Comparison of ENCODE assay signal across 9 cellular contexts in the genomic region with DNA sequence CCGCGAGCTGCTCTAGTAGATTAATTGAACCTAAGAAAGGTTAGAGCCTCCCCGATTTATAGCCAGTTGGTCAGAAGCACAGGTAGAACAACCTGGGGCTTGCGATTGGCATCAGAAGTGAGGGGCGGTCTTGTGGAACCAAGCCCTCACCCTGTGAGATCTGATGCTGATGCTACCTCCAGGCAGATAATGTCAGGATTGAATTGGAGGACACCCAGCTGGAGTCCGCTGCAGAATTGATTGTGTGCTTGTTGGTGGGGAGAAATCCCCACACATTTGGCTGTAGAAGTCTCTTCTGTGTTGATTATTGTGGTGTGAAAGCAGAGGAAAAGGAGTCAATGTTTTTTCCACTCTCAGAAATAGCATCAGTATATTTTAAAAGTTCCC. TPM values are rescaled to one million over a fixed set of nuclear protein-coding genes. Genes with fewer than 3 reads are reported as not detected.
DNase-seq lines count a peak whose midpoint lies in the region; ATAC-seq lines count a peak whose summit lies in the region.
"Had no signal": no experiment of that assay in that cellular context is flagged by ENCODE, and none has a peak within 500 bp of the region (broad histone marks: within the 10 kb centered on the region; RNA-seq: fewer than 3 reads in every experiment).

No MANE protein-coding gene starts in this region.

- peaks cover 40% of the 10 kb centered on the region for H3K36me3 Mint-ChIP-seq in activated naive CD8-positive, alpha-beta T cell treated with anti-CD3 and anti-CD28 coated beads for 36 hours
- peaks cover 52% of the 10 kb centered on the region for H3K36me3 Mint-ChIP-seq in stimulated activated memory B cell treated with anti-CD40 and anti-IgM and Interleukin-4, amounts not matched to agents 10 μg/mL and 1 μg/mL and 100 μg/mL, for 72 hours

- H3K9ac ChIP-seq in HUES6 (ENCODE audit: low read length): no peak overlapping the region

- no peaks in the 10 kb centered on the region for H3K27me3 Mint-ChIP-seq in activated naive CD8-positive, alpha-beta T cell treated with anti-CD3 and anti-CD28 coated beads for 36 hours
- no peaks in the 10 kb centered on the region for H3K27me3 Mint-ChIP-seq in stimulated activated memory B cell treated with anti-CD40 and anti-IgM and Interleukin-4, amounts not matched to agents 10 μg/mL and 1 μg/mL and 100 μg/mL, for 72 hours

- H3K4me1 Mint-ChIP-seq in activated naive CD8-positive, alpha-beta T cell treated with anti-CD3 and anti-CD28 coated beads for 36 hours: peaks cover 35% of the 10 kb centered on the region
- peaks cover 60% of the 10 kb centered on the region for H3K4me1 Mint-ChIP-seq in stimulated activated memory B cell treated with anti-CD40 and anti-IgM and Interleukin-4, amounts not matched to agents 10 μg/mL and 1 μg/mL and 100 μg/mL, for 72 hours

- no peak overlapping the region for H3K4me3 Mint-ChIP-seq in activated naive CD8-positive, alpha-beta T cell treated with anti-CD3 and anti-CD28 coated beads for 36 hours
- no peak overlapping the region for H3K4me3 Mint-ChIP-seq in stimulated activated memory B cell treated with anti-CD40 and anti-IgM and Interleukin-4, amounts not matched to agents 10 μg/mL and 1 μg/mL and 100 μg/mL, for 72 hours

- no peak for DNase-seq in activated naive CD8-positive, alpha-beta T cell treated with anti-CD3 and anti-CD28 coated beads for 36 hours
- peak; percentile 42 for DNase-seq in left lobe of liver (ENCODE audit: low spot score)
- DNase-seq in stimulated activated CD4-positive, alpha-beta T cell treated with anti-CD3 and anti-CD28 coated beads, Interleukin-15, amount 100 ng/mL, for 24 hours: no peak
- no peak for DNase-seq in KG1 (lab: John Stamatoyannopoulos, UW)
- no peak for DNase-seq in effector CD4-positive, alpha-beta T cell
- DNase-seq in AG08395 (ENCODE audit: low spot score): no peak
- DNase-seq: NCI-H2081 treated with DMSO at 0.1 percent for 48 hours had no signal

- peak overlapping the region; percentile 47 for H3K27ac Mint-ChIP-seq in activated naive CD8-positive, alpha-beta T cell treated with anti-CD3 and anti-CD28 coated beads for 36 hours
- peak overlapping the region; percentile 91 for H3K27ac Mint-ChIP-seq in stimulated activated memory B cell treated with anti-CD40 and anti-IgM and Interleukin-4, amounts not matched to agents 10 μg/mL and 1 μg/mL and 100 μg/mL, for 72 hours

- H3K27ac ChIP-seq in HUES6 (ENCODE audit: low read depth, low read length): 0 out of 2 replicates have a peak overlapping the region, but pooled peaks have one; percentile 1

- peak; percentile 24 for ATAC-seq in left lobe of liver
- ATAC-seq in stimulated activated memory B cell treated with anti-CD40 and anti-IgM and Interleukin-4, amounts not matched to agents 10 μg/mL and 1 μg/mL and 100 μg/mL, for 72 hours: no peak

- no peaks in the 10 kb centered on the region for H3K9me3 ChIP-seq in HUES6 (ENCODE audit: control insufficient read depth, insufficient read depth, low read depth, low read length)

- no peaks in the 10 kb centered on the region for H3K9me3 Mint-ChIP-seq in activated naive CD8-positive, alpha-beta T cell treated with anti-CD3 and anti-CD28 coated beads for 36 hours
- no peaks in the 10 kb centered on the region for H3K9me3 Mint-ChIP-seq in stimulated activated memory B cell treated with anti-CD40 and anti-IgM and Interleukin-4, amounts not matched to agents 10 μg/mL and 1 μg/mL and 100 μg/mL, for 72 hours

- no peaks in the 10 kb centered on the region for H3K27me3 ChIP-seq in HUES6 (ENCODE audit: control insufficient read depth, insufficient read depth, low read length)

- peaks cover 9% of the 10 kb centered on the region for H3K36me3 ChIP-seq in HUES6 (ENCODE audit: control insufficient read depth, insufficient read depth, low read length)

- H3K4me3 ChIP-seq in HUES6 (ENCODE audit: low read depth, low read length): no peak overlapping the region

- H3K4me1 ChIP-seq in HUES6 (ENCODE audit: control insufficient read depth, insufficient read depth, low read length): peaks cover 17% of the 10 kb centered on the region

RNA-seq across cellular contexts. Expression of a gene that starts 32.5 kb away (rescaled TPM):
- total RNA-seq in activated naive CD8-positive, alpha-beta T cell treated with anti-CD3 and anti-CD28 coated beads for 36 hours: 100 to 1,000 TPM; 118 to 121 TPM
- total RNA-seq in left lobe of liver: 110 TPM

RNA-seq across cellular contexts. Expression of a gene that starts 40.1 kb away (rescaled TPM):
- 1 to 10 TPM; 8.6 to 8.8 TPM for total RNA-seq in activated naive CD8-positive, alpha-beta T cell treated with anti-CD3 and anti-CD28 coated beads for 36 hours
- total RNA-seq in left lobe of liver: 10.2 TPM

RNA-seq across cellular contexts. Expression of a gene that starts 56.8 kb away (rescaled TPM):
- total RNA-seq in activated naive CD8-positive, alpha-beta T cell treated with anti-CD3 and anti-CD28 coated beads for 36 hours: 100 to 1,000 TPM in 1 of 2 experiments, 10 to 100 TPM in 1; 96.4 to 101 TPM
- 16.3 TPM for total RNA-seq in left lobe of liver
